11 cellular contexts compared by ENCODE assay signal in genomic region chr2:190759749-190760213, GRCh38.
A peak's percentile ranks its signal among the peaks of the same experiment; 100 is the strongest.
DNase-seq lines count a peak whose midpoint lies in the region; ATAC-seq, FAIRE-seq and TF ChIP-seq lines count a peak whose summit lies in the region.
"Had no signal": no experiment of that assay in that cellular context is flagged by ENCODE, and none has a peak within 500 bp of the region (broad histone marks: within the 10 kb centered on the region; RNA-seq: fewer than 3 reads in every experiment).

No MANE protein-coding gene starts in this region.

- no peak overlapping the region for H3K9ac ChIP-seq in PC-3 (ENCODE audit: low read length)

- ATAC-seq in PC-3: peak; percentile 61

- peaks cover 6% of the 10 kb centered on the region for H3K9me3 Mint-ChIP-seq in activated T-cell treated with anti-CD3 and anti-CD28 coated beads, Interleukin-2, amount 50 U/mL, for 24 hours
- peaks cover 2 to 13% (median 6%) of the 10 kb centered on the region in 7 donors for H3K9me3 Mint-ChIP-seq in CD14-positive monocyte

- POLR2A ChIA-PET in PC-3 (lab: Charles Lee; ENCODE audit: unreplicated experiment): no interaction called here

- H3K27ac Mint-ChIP-seq in activated T-cell treated with anti-CD3 and anti-CD28 coated beads, Interleukin-2, amount 50 U/mL, for 24 hours: peak overlapping the region; percentile 71
- no peak overlapping the region for H3K27ac Mint-ChIP-seq in CD14-positive monocyte

- H3K4me1 Mint-ChIP-seq in activated T-cell treated with anti-CD3 and anti-CD28 coated beads, Interleukin-2, amount 50 U/mL, for 24 hours (ENCODE audit: low read depth): peaks cover 58% of the 10 kb centered on the region
- peaks cover 22% of the 10 kb centered on the region for H3K4me1 Mint-ChIP-seq in CD14-positive monocyte

- H3K36me3 ChIP-seq in PC-3 (ENCODE audit: low read depth, low read length) (no peaks in the 10 kb centered on the region), small intestine (ENCODE audit: control insufficient read depth in 2 of 2, insufficient read depth in 2 of 2, low read length in 2 of 2) (no peaks in the 10 kb centered on the region)

- no peaks in the 10 kb centered on the region for H3K9me3 ChIP-seq in PC-3 (ENCODE audit: low read length)
- H3K9me3 ChIP-seq in small intestine (ENCODE audit: control insufficient read depth, low read depth): no peaks in the 10 kb centered on the region

- FAIRE-seq in small intestine (lab: Jason Lieb, UNC): no peak

- H3K27me3 Mint-ChIP-seq in activated T-cell treated with anti-CD3 and anti-CD28 coated beads, Interleukin-2, amount 50 U/mL, for 24 hours: no peaks in the 10 kb centered on the region
- H3K27me3 Mint-ChIP-seq in CD14-positive monocyte (ENCODE audit: low read depth in 3 of 3): peaks cover 0 to 5% (median 2%) of the 10 kb centered on the region in 3 donors

- WGBS in small intestine, 3 donors: 72 to 82% (median 80%) methylated on average over 8 of the region's 8 CpGs

- TF ChIP-seq CTCF in PC-3 (conservative IDR thresholded peaks at IDR 0.05; ENCODE audit: low read depth, low read length) (no peak), epithelial cell of esophagus (IDR thresholded peaks at IDR 0.05; ENCODE audit: insufficient read depth, low read depth, low read length, missing control alignments) (no peak), CD14-positive monocyte (IDR thresholded peaks at IDR 0.05) (no peak)

- H3K27me3 ChIP-seq in PC-3 (ENCODE audit: low read length): no peaks in the 10 kb centered on the region
- no peaks in the 10 kb centered on the region for H3K27me3 ChIP-seq in small intestine (ENCODE audit: control insufficient read depth in 2 of 2, insufficient read depth in 2 of 2, low read length in 2 of 2)

- H3K27ac ChIP-seq in PC-3 (ENCODE audit: low read length) (0 out of 2 replicates have a peak overlapping the region, but pooled peaks have one; percentile 23), small intestine (ENCODE audit: low read depth in 1 of 2, low read length in 1 of 2) (no peak overlapping the region)

- no peaks in the 10 kb centered on the region for H3K36me3 Mint-ChIP-seq in activated T-cell treated with anti-CD3 and anti-CD28 coated beads, Interleukin-2, amount 50 U/mL, for 24 hours (ENCODE audit: low read depth)
- no peaks in the 10 kb centered on the region for H3K36me3 Mint-ChIP-seq in CD14-positive monocyte

- no peak overlapping the region for H3K4me3 ChIP-seq in PC-3 (ENCODE audit: low read length)
- H3K4me3 ChIP-seq in epithelial cell of esophagus (ENCODE audit: low read length): no peak overlapping the region
- no peak overlapping the region for H3K4me3 ChIP-seq in small intestine (ENCODE audit: low read depth in 1 of 2, low read length in 2 of 2)

- H2AFZ ChIP-seq in PC-3 (ENCODE audit: low read length): no peak overlapping the region

- no peaks in the 10 kb centered on the region for H3F3A ChIP-seq in PC-3 (ENCODE audit: low read length, unreplicated experiment)

- BruUV-seq in PC-3 (replicated peaks; lab: Mats Ljungman, UMichigan): no TSS peak

- H4K20me1 ChIP-seq in PC-3 (ENCODE audit: low read length): no peaks in the 10 kb centered on the region

- intact Hi-C loops in PC-3 (cut with micrococcal nuclease): loop anchor here (5.0 to 10.0 kb wide), 3 partner anchors 42 to 225 kb away; partner anchors contain the start of genes NAB1 and NEMP2
- intact Hi-C loops in CD14-positive monocyte (cut with micrococcal nuclease): no loop called here

- H3K4me3 Mint-ChIP-seq in activated T-cell treated with anti-CD3 and anti-CD28 coated beads, Interleukin-2, amount 50 U/mL, for 24 hours: peak overlapping the region; percentile 59
- no peak overlapping the region for H3K4me3 Mint-ChIP-seq in CD14-positive monocyte

- DNase-seq in activated T-cell treated with anti-CD3 and anti-CD28 coated beads, Interleukin-2, amount 50 U/mL, for 24 hours: no peak
- no peak for DNase-seq in activated T-cell treated with anti-CD3 and anti-CD28 coated beads, Interleukin-2, amount 50 U/mL, for 1 hour
- peak; percentile 93 for DNase-seq in PC-3
- DNase-seq in epithelial cell of esophagus (ENCODE audit: low read depth): peak; percentile 90
- peak; percentile 49 for DNase-seq in small intestine
- no peak for DNase-seq in NCI-H2107 treated with DMSO at 0.1 percent for 48 hours (lab: John Stamatoyannopoulos, UW; ENCODE audit: unreplicated experiment)
- DNase-seq in CD14-positive monocyte (ENCODE audit: low spot score): no peak
- DNase-seq in iPS-NIHi11 (ENCODE audit: low spot score): no peak
- DNase-seq: activated naive CD4-positive, alpha-beta T cell treated with Interleukin-2 at 50 U/mL for 16 hours; C1 segment of cervical spinal cord; stimulated activated CD4-positive, alpha-beta T cell treated with anti-CD3 and anti-CD28 coated beads, Interleukin-12 subunit alpha, Interleukin-12 subunit beta, amount 100 ng/mL, for 4 hours had no signal

- peak overlapping the region; percentile 37 for H3K4me2 ChIP-seq in PC-3 (ENCODE audit: low read length)

- H3K4me1 ChIP-seq in PC-3 (ENCODE audit: insufficient read depth, low read length) (peaks cover 23% of the 10 kb centered on the region), small intestine (ENCODE audit: control insufficient read depth in 2 of 2, insufficient read depth in 1 of 2, low read depth in 1 of 2, low read length in 1 of 2) (no peaks in the 10 kb centered on the region)

- CTCF ChIA-PET in PC-3 (lab: Charles Lee): interaction anchor here (0.6 kb wide), 2 partner anchors 21 to 41 kb away, joined by 3 read pairs; no protein-coding TSS in a partner anchor

- no peaks in the 10 kb centered on the region for H3K9me2 ChIP-seq in PC-3 (replicated peaks; ENCODE audit: low read length)

- H3K79me2 ChIP-seq in PC-3 (ENCODE audit: low read length): no peaks in the 10 kb centered on the region

Comparison
In these comparisons a context has a peak if more than half of its experiments do, and no peak if none do; other contexts are left out.
1. DNase-seq: peak in PC-3 (single experiment), epithelial cell of esophagus (single experiment) and small intestine (single experiment); none in activated T-cell treated with anti-CD3 and anti-CD28 coated beads, Interleukin-2, amount 50 U/mL, for 24 hours (single experiment), activated T-cell treated with anti-CD3 and anti-CD28 coated beads, Interleukin-2, amount 50 U/mL, for 1 hour (single experiment), NCI-H2107 treated with DMSO at 0.1 percent for 48 hours (single experiment), CD14-positive monocyte (single experiment) and iPS-NIHi11 (single experiment).